25 cellular contexts compared by ENCODE assay signal in genomic region chr1:236718328-236718727, GRCh38. TPM values are rescaled to one million over a fixed set of nuclear protein-coding genes. Genes with fewer than 3 reads are reported as not detected.
"Had no signal": no experiment of that assay in that cellular context is flagged by ENCODE, and none has a peak within 500 bp of the region (broad histone marks: within the 10 kb centered on the region; RNA-seq: fewer than 3 reads in every experiment).

No MANE protein-coding gene starts in this region.

- H3K9ac ChIP-seq: neural progenitor cell had no signal

- H3K27ac ChIP-seq: brain microvascular endothelial cell, esophagus squamous epithelium, neural progenitor cell, SJSA1, spleen, testis had no signal

- H3K27me3 ChIP-seq: brain microvascular endothelial cell, esophagus squamous epithelium, neural progenitor cell, sigmoid colon, SJSA1, testis had no signal

- DNase-seq: activated B cell treated with CpG ODN at 0.5 μM for 24 hours; activated CD4-positive, alpha-beta memory T cell treated with anti-CD3 and anti-CD28 coated beads, Interleukin-2, amount 10 ng/mL, durations not matched to agents 7 days and 5 days; activated CD4-positive, alpha-beta T cell treated with anti-CD3 and anti-CD28 coated beads for 4 hours; activated CD8-positive, alpha-beta memory T cell treated with anti-CD3 and anti-CD28 coated beads, Interleukin-2, amount 10 ng/mL, durations not matched to agents 7 days and 5 days; activated naive CD4-positive, alpha-beta T cell treated with anti-CD3 and anti-CD28 coated beads for 36 hours; activated T-cell treated with anti-CD3 and anti-CD28 coated beads, Interleukin-2, amount 50 U/mL, for 1 hour; brain microvascular endothelial cell; cerebellar nuclear complex; effector CD8-positive, alpha-beta T cell; esophagus squamous epithelium; hypothalamus; mammary epithelial cell; naive B cell; sigmoid colon; spleen; stimulated activated CD4-positive, alpha-beta T cell treated with anti-CD3 and anti-CD28 coated beads, Interleukin-4, amount 100 ng/mL, for 4 hours; SW 1271; testis had no signal

- H3K4me1 ChIP-seq: neural progenitor cell, SJSA1, spleen had no signal

- H3K36me3 ChIP-seq: brain microvascular endothelial cell, esophagus squamous epithelium, neural progenitor cell, sigmoid colon, SJSA1, spleen had no signal

- H3K9me3 ChIP-seq: esophagus squamous epithelium, sigmoid colon, SJSA1, spleen, testis had no signal

- H3K4me3 ChIP-seq: esophagus squamous epithelium, neural progenitor cell, sigmoid colon, SJSA1, spleen, testis had no signal

- ATAC-seq: activated CD8-positive, alpha-beta memory T cell treated with anti-CD3 and anti-CD28 coated beads, Interleukin-2, amount 10 ng/mL, durations not matched to agents 7 days and 5 days; left lobe of liver; stimulated activated memory B cell treated with anti-CD40 and anti-IgM and Interleukin-4, amounts not matched to agents 10 μg/mL and 1 μg/mL and 100 μg/mL, for 72 hours had no signal

- H3K4me2 ChIP-seq: neural progenitor cell had no signal

- H2AFZ ChIP-seq: neural progenitor cell had no signal

RNA-seq across cellular contexts. Expression of gene ACTN2, which starts 32.0 kb away (rescaled TPM):
- total RNA-seq: activated B cell treated with CpG ODN at 0.5 μM for 24 hours; activated CD4-positive, alpha-beta memory T cell treated with anti-CD3 and anti-CD28 coated beads, Interleukin-2, amount 10 ng/mL, durations not matched to agents 7 days and 5 days; activated CD8-positive, alpha-beta memory T cell treated with anti-CD3 and anti-CD28 coated beads, Interleukin-2, amount 10 ng/mL, durations not matched to agents 7 days and 5 days; left lobe of liver; osteoblast; SJSA1; T-helper 2 cell treated with Interferon-gamma antibody and Interleukin-4, amounts not matched to agents 100 ng/mL and 5 ng/mL, for 36 hours had no signal
- polyA plus RNA-seq: keratinocyte, mammary epithelial cell had no signal
